ENCODE assay signal across 15 cellular contexts in the genomic region with DNA sequence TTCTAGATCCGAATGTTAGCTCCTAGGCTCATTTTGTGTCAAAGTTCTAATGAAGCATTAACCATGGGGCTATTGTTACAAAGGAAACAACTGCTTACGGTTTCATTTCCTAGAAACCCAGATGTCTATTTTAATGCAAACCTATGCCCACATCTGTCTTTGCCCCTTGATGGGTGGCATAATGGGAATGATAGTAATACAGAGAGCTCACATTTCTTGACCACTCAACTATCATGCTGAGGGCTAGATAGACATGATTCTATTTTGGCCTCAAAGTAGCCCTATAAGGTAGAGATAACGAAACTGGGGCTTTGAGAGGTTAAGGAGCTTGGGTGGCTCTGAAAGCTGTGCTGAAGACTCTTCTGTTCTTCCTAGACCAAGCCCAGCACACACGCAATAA. TPM values are rescaled to one million over a fixed set of nuclear protein-coding genes. Genes with fewer than 3 reads are reported as not detected.
DNase-seq lines count a peak whose midpoint lies in the region; ATAC-seq, FAIRE-seq and TF ChIP-seq lines count a peak whose summit lies in the region.
"Had no signal": no experiment of that assay in that cellular context is flagged by ENCODE, and none has a peak within 500 bp of the region (broad histone marks: within the 10 kb centered on the region; RNA-seq: fewer than 3 reads in every experiment).

No MANE protein-coding gene starts in this region.

- ATAC-seq in GM21367 (IDR thresholded peaks at IDR 0.05; ENCODE audit: unreplicated experiment) (peak; percentile 48), HG03045 (IDR thresholded peaks at IDR 0.05; ENCODE audit: unreplicated experiment) (peak; percentile 61), gastrocnemius medialis (no peak), Right ventricle myocardium inferior (no peak)
- ATAC-seq: stimulated activated effector memory CD8-positive, alpha-beta T cell treated with anti-CD3 and anti-CD28 coated beads, Interleukin-12 subunit alpha, Interleukin-12 subunit beta, amount 100 ng/mL, for 72 hours had no signal

- H3K9ac ChIP-seq in OCI-LY1 (ENCODE audit: low read length): no peak overlapping the region
- H3K9ac ChIP-seq: parathyroid adenoma had no signal

- DNase-seq in GM12892 (ENCODE audit: insufficient read length) (no peak), NCI-H146 treated with DMSO at 0.1 percent for 48 hours (lab: John Stamatoyannopoulos, UW; ENCODE audit: unreplicated experiment) (no peak), gastrocnemius medialis (no peak), Right ventricle myocardium inferior (ENCODE audit: missing footprints) (no peak), dorsolateral prefrontal cortex (no peak)
- DNase-seq: activated naive CD8-positive, alpha-beta T cell treated with anti-CD3 and anti-CD28 coated beads, Interleukin-2, amount 10 ng/mL, durations not matched to agents 7 days and 5 days; colonic mucosa; DND-41; midbrain had no signal

- H3K79me2 ChIP-seq in OCI-LY1 (ENCODE audit: insufficient read depth, low read length): no peaks in the 10 kb centered on the region
- H3K79me2 ChIP-seq: parathyroid adenoma had no signal

- FAIRE-seq in GM12892 (lab: Jason Lieb, UNC): peak; percentile 99

- H3K4me3 ChIP-seq in OCI-LY1 (ENCODE audit: low read depth, low read length, poor library complexity, severe bottlenecking) (peak overlapping the region; percentile 42), gastrocnemius medialis (no peak overlapping the region), dorsolateral prefrontal cortex (peak overlapping the region in 9 of 59 donors; percentile 8 to 40 (median 18))
- H3K4me3 ChIP-seq: colonic mucosa had no signal

- peak overlapping the region; percentile 67 for H3K4me2 ChIP-seq in OCI-LY1 (ENCODE audit: low read length)

- H3F3A ChIP-seq in OCI-LY1 (ENCODE audit: insufficient read depth, low read length): no peaks in the 10 kb centered on the region

- H3K4me1 ChIP-seq in OCI-LY1 (ENCODE audit: insufficient read depth, low read length, severe bottlenecking) (peaks cover 42% of the 10 kb centered on the region), gastrocnemius medialis (no peaks in the 10 kb centered on the region)
- H3K4me1 ChIP-seq: colonic mucosa, parathyroid adenoma had no signal

- H2AFZ ChIP-seq in OCI-LY1 (ENCODE audit: low read length): no peak overlapping the region
- H2AFZ ChIP-seq: parathyroid adenoma had no signal

- H3K9me2 ChIP-seq in OCI-LY1 (ENCODE audit: low read depth, low read length): no peaks in the 10 kb centered on the region

- intact Hi-C loops in gastrocnemius medialis (cut with DNase I; ENCODE audit: low total_unique reads) (no loop called here), Right ventricle myocardium inferior (cut with DNase I) (no loop called here), dorsolateral prefrontal cortex (cut with DNase I) (no loop called here)

- H4K20me1 ChIP-seq in OCI-LY1 (ENCODE audit: insufficient read depth, low read length): no peaks in the 10 kb centered on the region

- H3K9me3 ChIP-seq in OCI-LY1 (ENCODE audit: low read length) (no peaks in the 10 kb centered on the region), gastrocnemius medialis (peaks cover 0 to 3% (median 0%) of the 10 kb centered on the region in 3 donors)
- H3K9me3 ChIP-seq: colonic mucosa had no signal

- in situ Hi-C loops in gastrocnemius medialis (cut with MboI; ENCODE audit: low sequenced_read_pairs in 4 of 4): no loop called here

- no peaks in the 10 kb centered on the region for H3K36me3 ChIP-seq in OCI-LY1 (ENCODE audit: insufficient read depth, low read length)
- no peaks in the 10 kb centered on the region for H3K36me3 ChIP-seq in gastrocnemius medialis
- H3K36me3 ChIP-seq: colonic mucosa had no signal

- TF ChIP-seq CTCF in OCI-LY1 (IDR thresholded peaks at IDR 0.05; ENCODE audit: low read length) (no peak), gastrocnemius medialis (IDR thresholded peaks at IDR 0.05 in 4 of 5, conservative IDR thresholded peaks at IDR 0.05 in 1 of 5) (no peak), dorsolateral prefrontal cortex (IDR thresholded peaks at IDR 0.05 in 54 of 56, conservative IDR thresholded peaks at IDR 0.05 in 2 of 56; ENCODE audit: low read depth in 1 of 56, partially characterized antibody in 56 of 56) (no peak)

- TF ChIP-seq POLR2A in GM12892 (IDR thresholded peaks at IDR 0.05; ENCODE audit: low read depth, low read length) (no peak), gastrocnemius medialis (IDR thresholded peaks at IDR 0.05) (no peak)

- H3K27ac ChIP-seq in OCI-LY1 (ENCODE audit: low read depth, low read length, poor library complexity, severe bottlenecking) (peak overlapping the region; percentile 59), gastrocnemius medialis (no peak overlapping the region), dorsolateral prefrontal cortex (no peak overlapping the region)
- H3K27ac ChIP-seq: colonic mucosa, parathyroid adenoma had no signal

- H3K27me3 ChIP-seq in OCI-LY1 (ENCODE audit: insufficient read depth, low read length) (no peaks in the 10 kb centered on the region), gastrocnemius medialis (no peaks in the 10 kb centered on the region), dorsolateral prefrontal cortex (peaks cover 0 to 52% (median 9%) of the 10 kb centered on the region in 45 donors)
- H3K27me3 ChIP-seq: colonic mucosa had no signal

RNA-seq across cellular contexts. Expression of a gene that starts 1.9 kb away (rescaled TPM):
- polyA plus RNA-seq in GM12892 (2012; ENCODE audit: missing spikeins): 19.1 TPM
- total RNA-seq in gastrocnemius medialis (under 1 TPM; 0.05 to 0.23 (median 0.16) TPM), Right ventricle myocardium inferior (0.68 TPM), dorsolateral prefrontal cortex (1 to 10 TPM in 108 of 120 experiments, under 1 TPM in 12; 0.46 to 8.0 (median 2.2) TPM)
- total RNA-seq: RPMI7951 had no signal

RNA-seq across cellular contexts. Expression of a gene that starts 37.7 kb away (rescaled TPM):
- polyA plus RNA-seq in GM12892 (2012; ENCODE audit: missing spikeins): not detected
- total RNA-seq in gastrocnemius medialis (under 1 TPM; 0.42 to 0.97 (median 0.62) TPM), Right ventricle myocardium inferior (1.5 TPM), dorsolateral prefrontal cortex (1 to 10 TPM in 16 of 120 experiments, under 1 TPM in 89, not detected in 15; 0.10 to 2.1 (median 0.44) TPM)
- total RNA-seq: RPMI7951 had no signal

Comparison
In these comparisons a context has a peak if more than half of its experiments do, and no peak if none do; other contexts are left out.
1. ATAC-seq: peak in GM21367 (single experiment) and HG03045 (single experiment); none in gastrocnemius medialis (0 of 2) and Right ventricle myocardium inferior (single experiment).